Comparison of ENCODE assay signal across 28 cellular contexts in genomic region chr3:33869977-33870376, GRCh38.
"Had no signal": no experiment of that assay in that cellular context is flagged by ENCODE, and none has a peak within 500 bp of the region (broad histone marks: within the 10 kb centered on the region; RNA-seq: fewer than 3 reads in every experiment).

No MANE protein-coding gene starts in this region.

- DNase-seq: activated CD4-positive, alpha-beta T cell treated with anti-CD3 and anti-CD28 coated beads for 48 hours; activated CD4-positive, alpha-beta T cell treated with anti-CD3 and anti-CD28 coated beads, Interleukin-2, amount 50 U/mL, for 48 hours; activated CD8-positive, alpha-beta memory T cell treated with anti-CD3 and anti-CD28 coated beads for 24 hours; activated effector memory CD4-positive, alpha-beta T cell treated with Interleukin-2 at 50 U/mL for 16 hours; activated naive CD4-positive, alpha-beta T cell treated with Interleukin-2 at 50 U/mL for 16 hours; activated naive CD8-positive, alpha-beta T cell treated with anti-CD3 and anti-CD28 coated beads, Interleukin-2, amount 10 ng/mL, durations not matched to agents 7 days and 5 days; brain microvascular endothelial cell; caudate nucleus; kidney glomerular epithelial cell; mammary epithelial cell; midbrain; naive thymus-derived CD4-positive, alpha-beta T cell; pancreas; retina; stimulated activated CD4-positive, alpha-beta T cell treated with anti-CD3 and anti-CD28 coated beads, Interleukin-1b, Interleukin-23, amount 100 ng/mL, for 48 hours; stimulated activated CD4-positive, alpha-beta T cell treated with anti-CD3 and anti-CD28 coated beads, Interleukin-4, amount 100 ng/mL, for 4 hours; stimulated activated CD8-positive, alpha-beta memory T cell treated with anti-CD3 and anti-CD28 coated beads, Interleukin-4, amount 100 ng/mL, for 48 hours; stimulated activated naive B cell treated with anti-CD40 and anti-IgM and Interleukin-4, amounts not matched to agents 10 μg/mL and 1 μg/mL and 100 μg/mL, for 72 hours; stomach; T-helper 9 cell; thyroid gland; upper lobe of left lung had no signal

- ATAC-seq: activated CD4-positive, CD25-positive, alpha-beta regulatory T cell treated with anti-CD3 and anti-CD28 coated beads, Interleukin-2, amount 50 U/mL, for 24 hours; naive thymus-derived CD4-positive, alpha-beta T cell; pancreas; stimulated activated naive B cell treated with anti-CD40 and anti-IgM and Interleukin-4, amounts not matched to agents 10 μg/mL and 1 μg/mL and 100 μg/mL, for 72 hours had no signal

- H3K9me3 ChIP-seq: neutrophil, pancreas, prostate gland, stomach, thyroid gland, upper lobe of left lung, vagina had no signal

- H3K27me3 Mint-ChIP-seq: activated naive CD8-positive, alpha-beta T cell treated with anti-CD3 and anti-CD28 coated beads, Interleukin-2, amount 10 ng/mL, durations not matched to agents 7 days and 5 days; naive thymus-derived CD4-positive, alpha-beta T cell; stimulated activated naive B cell treated with anti-CD40 and anti-IgM and Interleukin-4, amounts not matched to agents 10 μg/mL and 1 μg/mL and 100 μg/mL, for 72 hours had no signal

- H3K27ac Mint-ChIP-seq: activated naive CD8-positive, alpha-beta T cell treated with anti-CD3 and anti-CD28 coated beads, Interleukin-2, amount 10 ng/mL, durations not matched to agents 7 days and 5 days; stimulated activated naive B cell treated with anti-CD40 and anti-IgM and Interleukin-4, amounts not matched to agents 10 μg/mL and 1 μg/mL and 100 μg/mL, for 72 hours had no signal

- H3K4me1 ChIP-seq: pancreas, prostate gland, upper lobe of left lung, vagina had no signal

- H3K9me3 Mint-ChIP-seq: activated naive CD8-positive, alpha-beta T cell treated with anti-CD3 and anti-CD28 coated beads, Interleukin-2, amount 10 ng/mL, durations not matched to agents 7 days and 5 days; naive thymus-derived CD4-positive, alpha-beta T cell; stimulated activated naive B cell treated with anti-CD40 and anti-IgM and Interleukin-4, amounts not matched to agents 10 μg/mL and 1 μg/mL and 100 μg/mL, for 72 hours had no signal

- H3K27me3 ChIP-seq: brain microvascular endothelial cell, neutrophil, pancreas, stomach, thyroid gland, upper lobe of left lung, vagina had no signal

- H3K4me1 Mint-ChIP-seq: stimulated activated naive B cell treated with anti-CD40 and anti-IgM and Interleukin-4, amounts not matched to agents 10 μg/mL and 1 μg/mL and 100 μg/mL, for 72 hours had no signal

- H3K4me3 Mint-ChIP-seq: activated naive CD8-positive, alpha-beta T cell treated with anti-CD3 and anti-CD28 coated beads, Interleukin-2, amount 10 ng/mL, durations not matched to agents 7 days and 5 days; naive thymus-derived CD4-positive, alpha-beta T cell; stimulated activated naive B cell treated with anti-CD40 and anti-IgM and Interleukin-4, amounts not matched to agents 10 μg/mL and 1 μg/mL and 100 μg/mL, for 72 hours had no signal

- H3K4me3 ChIP-seq: pancreas, prostate gland, smooth muscle cell, stomach, thyroid gland, upper lobe of left lung, vagina had no signal

- H3K36me3 ChIP-seq: prostate gland had no signal

- H3K27ac ChIP-seq: brain microvascular endothelial cell, neutrophil, pancreas, prostate gland, stomach, thyroid gland, upper lobe of left lung, vagina, VCaP had no signal
